ENCODE assay signal across 1 cellular context in the genomic region with DNA sequence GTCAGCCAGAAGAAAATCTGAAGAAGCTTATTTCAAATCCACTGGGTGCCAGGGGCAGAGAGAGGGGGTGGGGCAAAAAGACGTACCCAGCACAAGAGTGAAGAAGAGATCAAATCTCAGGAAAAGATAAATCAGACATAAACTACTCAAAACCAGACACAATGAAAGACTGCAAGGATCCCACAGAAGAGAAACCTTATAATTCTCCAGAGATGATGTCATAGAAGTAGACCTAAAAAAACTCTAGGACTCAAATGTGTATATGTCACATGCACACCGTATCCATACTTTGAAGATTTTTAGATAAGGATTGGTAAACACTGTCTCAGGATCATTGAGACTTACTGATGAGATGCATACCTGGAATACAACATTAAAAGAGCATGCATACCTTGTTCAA.
TF ChIP-seq lines count a peak whose summit lies in the region.

No MANE protein-coding gene starts in this region.

TF ChIP-seq in K562, 482 proteins besides CTCF, POLR2A, EP300 and RAD21 (continues in another document):
- TF ChIP-seq CBFA2T2 (conservative IDR thresholded peaks at IDR 0.05) (no peak), ZBTB17 (CRISPR knock-in tag; IDR thresholded peaks at IDR 0.05) (no peak), MCM7 (IDR thresholded peaks at IDR 0.05) (no peak), HOXB6 (CRISPR knock-in tag; IDR thresholded peaks at IDR 0.05; ENCODE audit: borderline replicate concordance) (no peak), SMARCE1 (IDR thresholded peaks at IDR 0.05) (0 out of 2 replicates have a peak, but pooled peaks have one; percentile 11), NRF1 (conservative IDR thresholded peaks at IDR 0.05 in 1 of 2, IDR thresholded peaks at IDR 0.05 in 1 of 2) (no peak), BRD9 (IDR thresholded peaks at IDR 0.05; ENCODE audit: low read depth, partially characterized antibody) (no peak), HIVEP1 (CRISPR knock-in tag; IDR thresholded peaks at IDR 0.05) (no peak), ZNF143 (CRISPR knock-in tag; IDR thresholded peaks at IDR 0.05) (no peak), ZNF12 (CRISPR knock-in tag; IDR thresholded peaks at IDR 0.05) (no peak), RBBP5 (IDR thresholded peaks at IDR 0.05; ENCODE audit: borderline replicate concordance, insufficient read depth, low read length, poor library complexity, severe bottlenecking) (no peak), ETV1 (tag; conservative IDR thresholded peaks at IDR 0.05; ENCODE audit: low read depth) (no peak), JUND (IDR thresholded peaks at IDR 0.05; ENCODE audit: borderline replicate concordance, low read depth, low read length) (no peak), JUND (tag; IDR thresholded peaks at IDR 0.05; ENCODE audit: borderline replicate concordance, low read depth, low read length) (peak; percentile 50; the same call in 2 of the 3 replicates), CBX8 (IDR thresholded peaks at IDR 0.05; ENCODE audit: borderline replicate concordance, extremely low read depth, low read depth, low read length, poor library complexity, severe bottlenecking) (no peak), ZNF76 (CRISPR knock-in tag; IDR thresholded peaks at IDR 0.05; ENCODE audit: borderline replicate concordance) (no peak), ZNF644 (tag; IDR thresholded peaks at IDR 0.05; ENCODE audit: low read depth) (no peak), SNAPC5 (CRISPR knock-in tag; IDR thresholded peaks at IDR 0.05) (no peak), GTF2E2 (tag; IDR thresholded peaks at IDR 0.05) (no peak), L3MBTL2 (IDR thresholded peaks at IDR 0.05) (peak; percentile 53; the same call in 1 of the 2 replicates), ZNF347 (CRISPR knock-in tag; IDR thresholded peaks at IDR 0.05; ENCODE audit: low read depth) (no peak), TRIM24 (IDR thresholded peaks at IDR 0.05) (no peak), ZNF24 (IDR thresholded peaks at IDR 0.05) (no peak), POLR3G (IDR thresholded peaks at IDR 0.05; ENCODE audit: extremely low read depth, insufficient read length, insufficient replicate concordance) (no peak), CEBPB (tag; IDR thresholded peaks at IDR 0.05) (no peak), SIN3B (IDR thresholded peaks at IDR 0.05; ENCODE audit: low read depth) (no peak), PPARD (CRISPR knock-in tag; IDR thresholded peaks at IDR 0.05) (no peak), PRDM10 (IDR thresholded peaks at IDR 0.05; ENCODE audit: partially characterized antibody) (no peak), RUNX1 (IDR thresholded peaks at IDR 0.05; ENCODE audit: low read depth) (no peak), CTCFL (IDR thresholded peaks at IDR 0.05; ENCODE audit: borderline replicate concordance, insufficient read depth, low read depth, low read length, poor library complexity, severe bottlenecking) (no peak), ZNF766 (CRISPR knock-in tag; conservative IDR thresholded peaks at IDR 0.05) (no peak)
- TF ChIP-seq, protein P1, sequence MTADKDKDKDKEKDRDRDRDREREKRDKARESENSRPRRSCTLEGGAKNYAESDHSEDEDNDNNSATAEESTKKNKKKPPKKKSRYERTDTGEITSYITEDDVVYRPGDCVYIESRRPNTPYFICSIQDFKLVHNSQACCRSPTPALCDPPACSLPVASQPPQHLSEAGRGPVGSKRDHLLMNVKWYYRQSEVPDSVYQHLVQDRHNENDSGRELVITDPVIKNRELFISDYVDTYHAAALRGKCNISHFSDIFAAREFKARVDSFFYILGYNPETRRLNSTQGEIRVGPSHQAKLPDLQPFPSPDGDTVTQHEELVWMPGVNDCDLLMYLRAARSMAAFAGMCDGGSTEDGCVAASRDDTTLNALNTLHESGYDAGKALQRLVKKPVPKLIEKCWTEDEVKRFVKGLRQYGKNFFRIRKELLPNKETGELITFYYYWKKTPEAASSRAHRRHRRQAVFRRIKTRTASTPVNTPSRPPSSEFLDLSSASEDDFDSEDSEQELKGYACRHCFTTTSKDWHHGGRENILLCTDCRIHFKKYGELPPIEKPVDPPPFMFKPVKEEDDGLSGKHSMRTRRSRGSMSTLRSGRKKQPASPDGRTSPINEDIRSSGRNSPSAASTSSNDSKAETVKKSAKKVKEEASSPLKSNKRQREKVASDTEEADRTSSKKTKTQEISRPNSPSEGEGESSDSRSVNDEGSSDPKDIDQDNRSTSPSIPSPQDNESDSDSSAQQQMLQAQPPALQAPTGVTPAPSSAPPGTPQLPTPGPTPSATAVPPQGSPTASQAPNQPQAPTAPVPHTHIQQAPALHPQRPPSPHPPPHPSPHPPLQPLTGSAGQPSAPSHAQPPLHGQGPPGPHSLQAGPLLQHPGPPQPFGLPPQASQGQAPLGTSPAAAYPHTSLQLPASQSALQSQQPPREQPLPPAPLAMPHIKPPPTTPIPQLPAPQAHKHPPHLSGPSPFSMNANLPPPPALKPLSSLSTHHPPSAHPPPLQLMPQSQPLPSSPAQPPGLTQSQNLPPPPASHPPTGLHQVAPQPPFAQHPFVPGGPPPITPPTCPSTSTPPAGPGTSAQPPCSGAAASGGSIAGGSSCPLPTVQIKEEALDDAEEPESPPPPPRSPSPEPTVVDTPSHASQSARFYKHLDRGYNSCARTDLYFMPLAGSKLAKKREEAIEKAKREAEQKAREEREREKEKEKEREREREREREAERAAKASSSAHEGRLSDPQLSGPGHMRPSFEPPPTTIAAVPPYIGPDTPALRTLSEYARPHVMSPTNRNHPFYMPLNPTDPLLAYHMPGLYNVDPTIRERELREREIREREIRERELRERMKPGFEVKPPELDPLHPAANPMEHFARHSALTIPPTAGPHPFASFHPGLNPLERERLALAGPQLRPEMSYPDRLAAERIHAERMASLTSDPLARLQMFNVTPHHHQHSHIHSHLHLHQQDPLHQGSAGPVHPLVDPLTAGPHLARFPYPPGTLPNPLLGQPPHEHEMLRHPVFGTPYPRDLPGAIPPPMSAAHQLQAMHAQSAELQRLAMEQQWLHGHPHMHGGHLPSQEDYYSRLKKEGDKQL (CRISPR knock-in tag; IDR thresholded peaks at IDR 0.05; ENCODE audit: borderline replicate concordance) = no peak
- TF ChIP-seq, protein P2, sequence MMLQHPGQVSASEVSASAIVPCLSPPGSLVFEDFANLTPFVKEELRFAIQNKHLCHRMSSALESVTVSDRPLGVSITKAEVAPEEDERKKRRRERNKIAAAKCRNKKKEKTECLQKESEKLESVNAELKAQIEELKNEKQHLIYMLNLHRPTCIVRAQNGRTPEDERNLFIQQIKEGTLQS (IDR thresholded peaks at IDR 0.05) = peak; percentile 83
- TF ChIP-seq, protein P2 (CRISPR knock-in tag; conservative IDR thresholded peaks at IDR 0.05) = no peak
- TF ChIP-seq, protein P3, sequence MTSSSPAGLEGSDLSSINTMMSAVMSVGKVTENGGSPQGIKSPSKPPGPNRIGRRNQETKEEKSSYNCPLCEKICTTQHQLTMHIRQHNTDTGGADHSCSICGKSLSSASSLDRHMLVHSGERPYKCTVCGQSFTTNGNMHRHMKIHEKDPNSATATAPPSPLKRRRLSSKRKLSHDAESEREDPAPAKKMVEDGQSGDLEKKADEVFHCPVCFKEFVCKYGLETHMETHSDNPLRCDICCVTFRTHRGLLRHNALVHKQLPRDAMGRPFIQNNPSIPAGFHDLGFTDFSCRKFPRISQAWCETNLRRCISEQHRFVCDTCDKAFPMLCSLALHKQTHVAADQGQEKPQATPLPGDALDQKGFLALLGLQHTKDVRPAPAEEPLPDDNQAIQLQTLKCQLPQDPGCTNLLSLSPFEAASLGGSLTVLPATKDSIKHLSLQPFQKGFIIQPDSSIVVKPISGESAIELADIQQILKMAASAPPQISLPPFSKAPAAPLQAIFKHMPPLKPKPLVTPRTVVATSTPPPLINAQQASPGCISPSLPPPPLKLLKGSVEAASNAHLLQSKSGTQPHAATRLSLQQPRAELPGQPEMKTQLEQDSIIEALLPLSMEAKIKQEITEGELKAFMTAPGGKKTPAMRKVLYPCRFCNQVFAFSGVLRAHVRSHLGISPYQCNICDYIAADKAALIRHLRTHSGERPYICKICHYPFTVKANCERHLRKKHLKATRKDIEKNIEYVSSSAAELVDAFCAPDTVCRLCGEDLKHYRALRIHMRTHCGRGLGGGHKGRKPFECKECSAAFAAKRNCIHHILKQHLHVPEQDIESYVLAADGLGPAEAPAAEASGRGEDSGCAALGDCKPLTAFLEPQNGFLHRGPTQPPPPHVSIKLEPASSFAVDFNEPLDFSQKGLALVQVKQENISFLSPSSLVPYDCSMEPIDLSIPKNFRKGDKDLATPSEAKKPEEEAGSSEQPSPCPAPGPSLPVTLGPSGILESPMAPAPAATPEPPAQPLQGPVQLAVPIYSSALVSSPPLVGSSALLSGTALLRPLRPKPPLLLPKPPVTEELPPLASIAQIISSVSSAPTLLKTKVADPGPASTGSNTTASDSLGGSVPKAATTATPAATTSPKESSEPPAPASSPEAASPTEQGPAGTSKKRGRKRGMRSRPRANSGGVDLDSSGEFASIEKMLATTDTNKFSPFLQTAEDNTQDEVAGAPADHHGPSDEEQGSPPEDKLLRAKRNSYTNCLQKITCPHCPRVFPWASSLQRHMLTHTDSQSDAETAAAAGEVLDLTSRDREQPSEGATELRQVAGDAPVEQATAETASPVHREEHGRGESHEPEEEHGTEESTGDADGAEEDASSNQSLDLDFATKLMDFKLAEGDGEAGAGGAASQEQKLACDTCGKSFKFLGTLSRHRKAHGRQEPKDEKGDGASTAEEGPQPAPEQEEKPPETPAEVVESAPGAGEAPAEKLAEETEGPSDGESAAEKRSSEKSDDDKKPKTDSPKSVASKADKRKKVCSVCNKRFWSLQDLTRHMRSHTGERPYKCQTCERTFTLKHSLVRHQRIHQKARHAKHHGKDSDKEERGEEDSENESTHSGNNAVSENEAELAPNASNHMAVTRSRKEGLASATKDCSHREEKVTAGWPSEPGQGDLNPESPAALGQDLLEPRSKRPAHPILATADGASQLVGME (CRISPR knock-in tag; IDR thresholded peaks at IDR 0.05) = no peak
- TF ChIP-seq, protein P4, sequence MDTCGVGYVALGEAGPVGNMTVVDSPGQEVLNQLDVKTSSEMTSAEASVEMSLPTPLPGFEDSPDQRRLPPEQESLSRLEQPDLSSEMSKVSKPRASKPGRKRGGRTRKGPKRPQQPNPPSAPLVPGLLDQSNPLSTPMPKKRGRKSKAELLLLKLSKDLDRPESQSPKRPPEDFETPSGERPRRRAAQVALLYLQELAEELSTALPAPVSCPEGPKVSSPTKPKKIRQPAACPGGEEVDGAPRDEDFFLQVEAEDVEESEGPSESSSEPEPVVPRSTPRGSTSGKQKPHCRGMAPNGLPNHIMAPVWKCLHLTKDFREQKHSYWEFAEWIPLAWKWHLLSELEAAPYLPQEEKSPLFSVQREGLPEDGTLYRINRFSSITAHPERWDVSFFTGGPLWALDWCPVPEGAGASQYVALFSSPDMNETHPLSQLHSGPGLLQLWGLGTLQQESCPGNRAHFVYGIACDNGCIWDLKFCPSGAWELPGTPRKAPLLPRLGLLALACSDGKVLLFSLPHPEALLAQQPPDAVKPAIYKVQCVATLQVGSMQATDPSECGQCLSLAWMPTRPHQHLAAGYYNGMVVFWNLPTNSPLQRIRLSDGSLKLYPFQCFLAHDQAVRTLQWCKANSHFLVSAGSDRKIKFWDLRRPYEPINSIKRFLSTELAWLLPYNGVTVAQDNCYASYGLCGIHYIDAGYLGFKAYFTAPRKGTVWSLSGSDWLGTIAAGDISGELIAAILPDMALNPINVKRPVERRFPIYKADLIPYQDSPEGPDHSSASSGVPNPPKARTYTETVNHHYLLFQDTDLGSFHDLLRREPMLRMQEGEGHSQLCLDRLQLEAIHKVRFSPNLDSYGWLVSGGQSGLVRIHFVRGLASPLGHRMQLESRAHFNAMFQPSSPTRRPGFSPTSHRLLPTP (IDR thresholded peaks at IDR 0.05; ENCODE audit: borderline replicate concordance, extremely low read depth, insufficient read length) = no peak
- TF ChIP-seq, protein P5, sequence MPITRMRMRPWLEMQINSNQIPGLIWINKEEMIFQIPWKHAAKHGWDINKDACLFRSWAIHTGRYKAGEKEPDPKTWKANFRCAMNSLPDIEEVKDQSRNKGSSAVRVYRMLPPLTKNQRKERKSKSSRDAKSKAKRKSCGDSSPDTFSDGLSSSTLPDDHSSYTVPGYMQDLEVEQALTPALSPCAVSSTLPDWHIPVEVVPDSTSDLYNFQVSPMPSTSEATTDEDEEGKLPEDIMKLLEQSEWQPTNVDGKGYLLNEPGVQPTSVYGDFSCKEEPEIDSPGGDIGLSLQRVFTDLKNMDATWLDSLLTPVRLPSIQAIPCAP (CRISPR knock-in tag; IDR thresholded peaks at IDR 0.05; ENCODE audit: borderline replicate concordance) = no peak
